In the genomic region with DNA sequence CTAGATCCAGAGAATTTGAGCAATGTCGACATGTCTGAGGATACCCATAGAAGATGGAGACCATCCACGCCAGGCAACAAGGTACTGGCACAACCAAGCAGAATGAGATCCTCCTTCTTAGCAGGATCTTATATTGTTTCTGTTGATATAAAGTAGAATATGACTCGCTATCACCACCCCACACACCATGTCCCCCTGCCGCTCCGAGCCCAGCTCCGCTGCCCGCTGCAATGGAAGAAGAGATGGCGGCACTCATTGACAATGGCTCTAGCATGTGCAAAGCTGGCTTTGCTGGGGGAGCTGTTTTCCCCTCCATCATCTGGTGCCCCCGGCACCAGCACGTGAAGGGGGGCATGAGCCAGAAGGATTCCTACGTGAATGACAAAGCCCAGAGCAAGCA, we compare ENCODE assay signal across 4 cellular contexts. TPM values are rescaled to one million over a fixed set of nuclear protein-coding genes. Genes with fewer than 3 reads are reported as not detected.
"Had no signal": no experiment of that assay in that cellular context is flagged by ENCODE, and none has a peak within 500 bp of the region (broad histone marks: within the 10 kb centered on the region; RNA-seq: fewer than 3 reads in every experiment).

No MANE protein-coding gene starts in this region.

- DNase-seq: GDM1, GF-D8 had no signal

- H3K4me3 ChIP-seq: GM12878 had no signal

RNA-seq across cellular contexts. Expression of gene FBXL7, which starts 49.5 kb away (rescaled TPM):
- total RNA-seq: G401 had no signal
